ENCODE assay signal across 14 cellular contexts in genomic region chr9:136568288-136569081, GRCh38. TPM values are rescaled to one million over a fixed set of nuclear protein-coding genes. Genes with fewer than 3 reads are reported as not detected.
DNase-seq lines count a peak whose midpoint lies in the region; ATAC-seq and TF ChIP-seq lines count a peak whose summit lies in the region.
"Had no signal": no experiment of that assay in that cellular context is flagged by ENCODE, and none has a peak within 500 bp of the region (broad histone marks: within the 10 kb centered on the region; RNA-seq: fewer than 3 reads in every experiment).

No MANE protein-coding gene starts in this region.

- DNase-seq in RWPE1 (ENCODE audit: low spot score), result no peak
- DNase-seq in heart right ventricle, result peak in 1 of 2 donors; percentile 68
- DNase-seq in testis, result no peak
- no peak for DNase-seq in thyroid gland
- no peak for DNase-seq in NCI-H510A (lab: John Stamatoyannopoulos, UW)
- DNase-seq: activated naive CD8-positive, alpha-beta T cell treated with anti-CD3 and anti-CD28 coated beads, Interleukin-2, amount 50 U/mL, for 24 hours; glutamatergic neuron; lower lobe of right lung; MM.1S had no signal

- H3K9me3 ChIP-seq in heart right ventricle, result no peaks in the 10 kb centered on the region
- no peaks in the 10 kb centered on the region for H3K9me3 ChIP-seq in neutrophil
- H3K9me3 ChIP-seq in testis, result no peaks in the 10 kb centered on the region
- H3K9me3 ChIP-seq in thyroid gland, result no peaks in the 10 kb centered on the region
- H3K9me3 ChIP-seq: lower lobe of right lung, Peyer's patch, psoas muscle had no signal

- peaks cover 53% of the 10 kb centered on the region for H3K4me1 ChIP-seq in ACC112 (ENCODE audit: control insufficient read depth, insufficient read depth, low read length, unreplicated experiment)
- peaks cover 58 to 99% (median 94%) of the 10 kb centered on the region in 9 donors for H3K4me1 ChIP-seq in heart right ventricle
- H3K4me1 ChIP-seq in neutrophil (ENCODE audit: control insufficient read depth in 1 of 2, insufficient read depth in 1 of 2, low read depth in 1 of 2, low read length in 1 of 2), result peaks cover 28 to 38% of the 10 kb centered on the region in 2 experiments
- H3K4me1 ChIP-seq in testis, result peaks cover 58% of the 10 kb centered on the region
- peaks cover 28 to 69% of the 10 kb centered on the region in 2 donors for H3K4me1 ChIP-seq in thyroid gland

- H3K27me3 ChIP-seq in ACC112 (ENCODE audit: insufficient read depth, low read length) (no peaks in the 10 kb centered on the region), heart right ventricle (no peaks in the 10 kb centered on the region), neutrophil (no peaks in the 10 kb centered on the region), testis (no peaks in the 10 kb centered on the region), thyroid gland (no peaks in the 10 kb centered on the region)
- H3K27me3 ChIP-seq: Peyer's patch had no signal

- WGBS in heart right ventricle, 2 donors, result 48 to 52% methylated on average over 24 of the region's 24 CpGs
- 70 to 73% methylated on average over 16 to 24 of the region's 24 CpGs for WGBS in testis, 2 donors
- WGBS in thyroid gland, 2 donors, result 71 to 80% methylated on average over 16 to 23 of the region's 24 CpGs

- peak overlapping the region; percentile 15 for H2AFZ ChIP-seq in ACC112 (ENCODE audit: low read length, unreplicated experiment)

- TF ChIP-seq CTCF in RWPE1 (conservative IDR thresholded peaks at IDR 0.05; ENCODE audit: low read depth) (no peak), heart right ventricle (IDR thresholded peaks at IDR 0.05) (no peak), neutrophil (IDR thresholded peaks at IDR 0.05) (no peak), testis (IDR thresholded peaks at IDR 0.05) (no peak), thyroid gland (IDR thresholded peaks at IDR 0.05) (no peak)

- intact Hi-C loops in heart right ventricle (cut with DNase I), result loop anchor here in 1 of 10 donors (10.0 kb wide), 1 partner anchor 56 kb away; no protein-coding TSS in a partner anchor
- intact Hi-C loops in testis (cut with DNase I; ENCODE audit: low total_unique reads), result no loop called here
- intact Hi-C loops in thyroid gland (cut with DNase I), result no loop called here

- H3K4me3 ChIP-seq in ACC112 (ENCODE audit: low read depth, low read length) (peak overlapping the region; percentile 5; the same call in 1 of the 2 replicates), heart right ventricle (no peak overlapping the region), neutrophil (ENCODE audit: low read depth in 1 of 2, low read length in 1 of 2) (no peak overlapping the region), testis (no peak overlapping the region), thyroid gland (replicated peaks in 1 of 3) (no peak overlapping the region)
- H3K4me3 ChIP-seq: lower lobe of right lung, Peyer's patch, psoas muscle had no signal

- H3K27ac ChIP-seq in ACC112 (ENCODE audit: low read depth, low read length) (peak overlapping the region; percentile 67), RWPE1 (peak overlapping the region; percentile 97), heart right ventricle (peak overlapping the region in 9 of 10 donors; percentile 28 to 71 (median 52)), neutrophil (peak overlapping the region; percentile 25), testis (no peak overlapping the region), thyroid gland (peak overlapping the region in 1 of 3 donors; percentile 14)
- H3K27ac ChIP-seq: psoas muscle had no signal

- TF ChIP-seq POLR2A in testis (IDR thresholded peaks at IDR 0.05) (no peak), thyroid gland (IDR thresholded peaks at IDR 0.05) (no peak)

- H3K36me3 ChIP-seq in ACC112 (ENCODE audit: insufficient read depth, low read length) (no peaks in the 10 kb centered on the region), heart right ventricle (no peaks in the 10 kb centered on the region), neutrophil (no peaks in the 10 kb centered on the region), testis (ENCODE audit: low read depth, missing control alignments) (no peaks in the 10 kb centered on the region), thyroid gland (no peaks in the 10 kb centered on the region)
- H3K36me3 ChIP-seq: lower lobe of right lung, Peyer's patch had no signal

- CTCF ChIA-PET in RWPE1 (lab: Yijun Ruan, JAX), result interaction anchor here (0.6 to 0.7 kb wide), 2 partner anchors 59 to 189 kb away, joined by 3 to 6 read pairs; partner anchors contain the start of gene LCN8

- ATAC-seq in heart right ventricle (peak in 4 of 8 donors; percentile 10 to 23 (median 14)), HG02588 (IDR thresholded peaks at IDR 0.05; ENCODE audit: unreplicated experiment) (no peak)
- ATAC-seq: activated naive CD8-positive, alpha-beta T cell treated with anti-CD3 and anti-CD28 coated beads, Interleukin-2, amount 50 U/mL, for 24 hours had no signal

- POLR2A ChIA-PET in RWPE1 (lab: Yijun Ruan, JAX; ENCODE audit: low non-redundant PET), result interaction anchor here (0.6 to 0.9 kb wide), 2 partner anchors 55 to 109 kb away, joined by 4 read pairs; no protein-coding TSS in a partner anchor

- no peaks in the 10 kb centered on the region for H3K79me2 ChIP-seq in ACC112 (ENCODE audit: control insufficient read depth, insufficient read depth, low read length, unreplicated experiment)

RNA-seq across cellular contexts. Expression of gene NOTCH1, which starts 22.6 kb away (rescaled TPM):
- total RNA-seq in heart right ventricle (10 to 100 TPM; 12.0 to 27.0 (median 21.8) TPM), testis (10 to 100 TPM; 32.4 to 34.1 TPM), thyroid gland (10 to 100 TPM; 19.6 to 35.4 (median 23.2) TPM)
- polyA plus RNA-seq in heart right ventricle (10 to 100 TPM in 1 of 2 donors, 1 to 10 TPM in 1; 7.3 to 14.5 TPM), testis (ENCODE audit: insufficient read depth, low read depth, low replicate concordance) (7.2 TPM)

Comparison
In these comparisons a context has a peak if more than half of its experiments do, and no peak if none do; other contexts are left out.
1. H3K27ac ChIP-seq: peak in ACC112 (single experiment), RWPE1 (single experiment), heart right ventricle (9 of 10) and neutrophil (single experiment); none in testis (0 of 2).